In genomic region chr11:125685228-125685627, GRCh38 we compare ENCODE assay signal across 16 cellular contexts. TPM values are rescaled to one million over a fixed set of nuclear protein-coding genes. Genes with fewer than 3 reads are reported as not detected.
DNase-seq lines count a peak whose midpoint lies in the region; ATAC-seq, FAIRE-seq and TF ChIP-seq lines count a peak whose summit lies in the region.
"Had no signal": no experiment of that assay in that cellular context is flagged by ENCODE, and none has a peak within 500 bp of the region (broad histone marks: within the 10 kb centered on the region; RNA-seq: fewer than 3 reads in every experiment).

No MANE protein-coding gene starts in this region.

- TF ChIP-seq CTCF in D721Med (IDR thresholded peaks at IDR 0.05; ENCODE audit: insufficient read depth, missing control alignments) (no peak), H1 (IDR thresholded peaks at IDR 0.05; ENCODE audit: control extremely low read depth in 1 of 3, insufficient read depth in 1 of 3, low read depth in 1 of 3, low read length in 3 of 3) (no peak)

- no peak overlapping the region for H2AK5ac ChIP-seq in H1 (ENCODE audit: low read depth, low read length)

- no peak overlapping the region for H3K23ac ChIP-seq in H1 (ENCODE audit: insufficient read length)

- POLR2A ChIA-PET in H1 (lab: Charles Lee; ENCODE audit: partially characterized antibody): interaction anchor here (1.7 kb wide), 1 partner anchor 60 kb away, joined by 4 read pairs; the partner anchor contains the start of gene CHEK1

- no peak for TF ChIP-seq POLR2A in H1 (IDR thresholded peaks at IDR 0.05; ENCODE audit: control extremely low read depth in 1 of 2, low read depth in 2 of 2, low read length in 2 of 2)

- H3K18ac ChIP-seq in H1 (ENCODE audit: extremely low read depth, low read length): peak overlapping the region; percentile 52; the same call in 1 of the 2 replicates

- no peak overlapping the region for H4K8ac ChIP-seq in H1 (ENCODE audit: extremely low read depth, insufficient read depth, low read length)

- no peak overlapping the region for H2BK120ac ChIP-seq in H1 (replicated peaks; ENCODE audit: low read depth, low read length)

- H3K27ac ChIP-seq in H1 (ENCODE audit: low read depth, low read length): no peak overlapping the region
- no peak overlapping the region for H3K27ac ChIP-seq in small intestine (ENCODE audit: low read depth in 1 of 2, low read length in 1 of 2)
- H3K27ac ChIP-seq: BLaER1 treated with 17β-estradiol and CSF1 and Interleukin-3, amounts not matched to agents 10 nM and 100 nM had no signal

- TF ChIP-seq EP300 in H1 (IDR thresholded peaks at IDR 0.05; ENCODE audit: borderline replicate concordance in 1 of 2, low read depth in 2 of 2, low read length in 2 of 2): no peak

- H3K36me3 ChIP-seq in H1 (ENCODE audit: control insufficient read depth in 2 of 4, insufficient read depth in 4 of 4, low read length in 3 of 4): peaks cover 0 to 11% (median 1%) of the 10 kb centered on the region in 4 experiments; a peak in 2 of 8 replicates
- no peaks in the 10 kb centered on the region for H3K36me3 ChIP-seq in small intestine (ENCODE audit: control insufficient read depth in 2 of 2, insufficient read depth in 2 of 2, low read length in 2 of 2)
- H3K36me3 ChIP-seq: HAP-1 had no signal

- H3K4me3 ChIP-seq in H1 (ENCODE audit: extremely low read depth in 1 of 4, insufficient read depth in 2 of 4, low read depth in 3 of 4, low read length in 4 of 4) (no peak overlapping the region), small intestine (ENCODE audit: low read depth in 1 of 2, low read length in 2 of 2) (no peak overlapping the region)
- H3K4me3 ChIP-seq: BLaER1 treated with 17β-estradiol and CSF1 and Interleukin-3, amounts not matched to agents 10 nM and 100 nM; HAP-1 had no signal

- H2BK12ac ChIP-seq in H1 (ENCODE audit: low read depth, low read length): no peak overlapping the region

- no peak overlapping the region for H2AFZ ChIP-seq in H1 (ENCODE audit: low read length)

- H3K14ac ChIP-seq in H1 (ENCODE audit: insufficient read length): no peak overlapping the region

- H3K27me3 ChIP-seq in H1 (replicated peaks in 1 of 4; ENCODE audit: control insufficient read depth in 3 of 4, extremely low read depth in 1 of 4, insufficient read depth in 3 of 4, low read length in 3 of 4) (no peaks in the 10 kb centered on the region), small intestine (ENCODE audit: control insufficient read depth in 2 of 2, insufficient read depth in 2 of 2, low read length in 2 of 2) (no peaks in the 10 kb centered on the region)
- H3K27me3 ChIP-seq: BLaER1 treated with 17β-estradiol and CSF1 and Interleukin-3, amounts not matched to agents 10 nM and 100 nM had no signal

- WGBS in H1 (ENCODE audit: extremely low coverage in 1 of 2, insufficient coverage in 1 of 2, insufficient read length in 1 of 2, insufficient replicate concordance in 2 of 2, low coverage in 1 of 2, low lambda C conversion rate in 2 of 2, missing lambda C conversion rate in 1 of 2), 2 experiments: 86 to 100% methylated on average over 1 to 9 of the region's 9 CpGs
- WGBS in small intestine, 3 donors: 41 to 53% (median 50%) methylated on average over 9 of the region's 9 CpGs

- H3K79me1 ChIP-seq in H1 (ENCODE audit: low read depth, low read length): 0 out of 2 replicates have a peak, but pooled peaks cover 2% of the 10 kb centered on the region

- peak overlapping the region in 1 of 2 experiments; percentile 39; a peak in 2 of 4 replicates for H3K4me2 ChIP-seq in H1 (ENCODE audit: insufficient read depth in 1 of 2, low read depth in 2 of 2, low read length in 2 of 2)
- H3K4me2 ChIP-seq: BLaER1 treated with 17β-estradiol and CSF1 and Interleukin-3, amounts not matched to agents 10 nM and 100 nM had no signal

- no peaks in the 10 kb centered on the region for H3K23me2 ChIP-seq in H1 (ENCODE audit: low read depth, low read length)

- no peak for TF ChIP-seq RAD21 in H1 (IDR thresholded peaks at IDR 0.05 in 1 of 2, conservative IDR thresholded peaks at IDR 0.05 in 1 of 2; ENCODE audit: low read depth in 2 of 2, low read length in 2 of 2)

- no peak overlapping the region for H3K4ac ChIP-seq in H1 (replicated peaks; ENCODE audit: insufficient read length, low read depth, low read length)

- no peak overlapping the region for H4K91ac ChIP-seq in H1 (replicated peaks; ENCODE audit: insufficient read length, low read length)

- CTCF ChIA-PET in H1 (lab: Charles Lee; ENCODE audit: partially characterized antibody): interaction anchor here (0.9 to 1.3 kb wide), 2 partner anchors 16 to 65 kb away, joined by 3 to 4 read pairs; no protein-coding TSS in a partner anchor

- no peak overlapping the region for H2BK15ac ChIP-seq in H1 (ENCODE audit: low read length)

- H3K9ac ChIP-seq in H1 (replicated peaks in 1 of 4; ENCODE audit: extremely low read depth in 1 of 4, low read depth in 3 of 4, low read length in 3 of 4): no peak overlapping the region
- H3K9ac ChIP-seq: BLaER1 treated with 17β-estradiol and CSF1 and Interleukin-3, amounts not matched to agents 10 nM and 100 nM had no signal

- H3K9me3 ChIP-seq in H1 (ENCODE audit: insufficient read depth in 2 of 2, low read depth in 1 of 2, low read length in 1 of 2) (peaks cover 0 to 2% of the 10 kb centered on the region in 2 experiments; a peak in 2 of 4 replicates), small intestine (ENCODE audit: control insufficient read depth, low read depth) (no peaks in the 10 kb centered on the region)
- H3K9me3 ChIP-seq: BLaER1 treated with 17β-estradiol and CSF1 and Interleukin-3, amounts not matched to agents 10 nM and 100 nM; HAP-1 had no signal

- H3K56ac ChIP-seq in H1 (replicated peaks; ENCODE audit: insufficient read length, low read depth, low read length): no peak overlapping the region

- H3K4me1 ChIP-seq in H1 (replicated peaks in 1 of 4; ENCODE audit: control insufficient read depth in 3 of 4, insufficient read depth in 4 of 4, low read length in 3 of 4) (peaks cover 0 to 5% (median 0%) of the 10 kb centered on the region in 4 experiments; a peak in 2 of 7 replicates), small intestine (ENCODE audit: control insufficient read depth in 2 of 2, insufficient read depth in 1 of 2, low read depth in 1 of 2, low read length in 1 of 2) (no peaks in the 10 kb centered on the region)
- H3K4me1 ChIP-seq: HAP-1 had no signal

- H4K20me1 ChIP-seq in H1 (replicated peaks in 1 of 2; ENCODE audit: control insufficient read depth in 1 of 2, insufficient read depth in 2 of 2, low read length in 2 of 2): no peaks in the 10 kb centered on the region
- H4K20me1 ChIP-seq: BLaER1 treated with 17β-estradiol and CSF1 and Interleukin-3, amounts not matched to agents 10 nM and 100 nM had no signal

- ATAC-seq in GM21576 (IDR thresholded peaks at IDR 0.05; ENCODE audit: unreplicated experiment): no peak
- ATAC-seq: CD8-positive, alpha-beta T cell had no signal

- no peak overlapping the region for H4K5ac ChIP-seq in H1 (ENCODE audit: insufficient read length, low read depth, low read length)

- H2BK20ac ChIP-seq in H1 (ENCODE audit: low read length): no peak overlapping the region

- FAIRE-seq in D721Med (lab: Jason Lieb, UNC): peak; percentile 25
- FAIRE-seq in H1 (lab: Jason Lieb, UNC): no peak
- FAIRE-seq in small intestine (lab: Jason Lieb, UNC): no peak

- no peaks in the 10 kb centered on the region for H3K79me2 ChIP-seq in H1 (ENCODE audit: control insufficient read depth in 1 of 2, insufficient read depth in 2 of 2, low read length in 2 of 2)

- H2BK5ac ChIP-seq in H1 (ENCODE audit: low read depth, low read length): no peak overlapping the region

- DNase-seq in D721Med (ENCODE audit: insufficient read length, low spot score) (no peak), H1 (ENCODE audit: low read depth in 1 of 2, low spot score in 2 of 2) (no peak), iPS DF 19.7 (ENCODE audit: low read depth, low spot score) (peak; percentile 17), small intestine (peak; percentile 34), GF-D8 (lab: John Stamatoyannopoulos, UW) (no peak), NCI-H1930 (lab: John Stamatoyannopoulos, UW) (no peak)
- DNase-seq: 8988T; CD8-positive, alpha-beta T cell; GDM1 had no signal

TF ChIP-seq in H1, 55 proteins besides CTCF, POLR2A, EP300 and RAD21:
- TF ChIP-seq CTBP2 (IDR thresholded peaks at IDR 0.05; ENCODE audit: borderline replicate concordance, insufficient read depth, insufficient read length, low read length) (no peak), KDM5A (IDR thresholded peaks at IDR 0.05; ENCODE audit: low read length) (no peak), JUN (IDR thresholded peaks at IDR 0.05; ENCODE audit: low read depth, low read length) (no peak), BACH1 (IDR thresholded peaks at IDR 0.05; ENCODE audit: low read length) (no peak), JUND (IDR thresholded peaks at IDR 0.05; ENCODE audit: low read length) (no peak), YY1 (IDR thresholded peaks at IDR 0.05; ENCODE audit: low read depth, low read length) (no peak), HDAC2 (IDR thresholded peaks at IDR 0.05; ENCODE audit: borderline replicate concordance in 1 of 2, low read depth in 2 of 2, low read length in 2 of 2) (no peak), SIN3A (conservative IDR thresholded peaks at IDR 0.05 in 1 of 2, IDR thresholded peaks at IDR 0.05 in 1 of 2; ENCODE audit: low read depth in 1 of 2, low read length in 2 of 2) (no peak), BCL11A (IDR thresholded peaks at IDR 0.05; ENCODE audit: low read depth in 2 of 2, low read length in 2 of 2) (no peak), EZH2 (IDR thresholded peaks at IDR 0.05; ENCODE audit: low read depth, low read length, severe bottlenecking) (no peak), TBP (IDR thresholded peaks at IDR 0.05; ENCODE audit: low read depth, low read length) (no peak), CBX8 (IDR thresholded peaks at IDR 0.05; ENCODE audit: borderline replicate concordance, low read depth, low read length) (no peak), POLR2AphosphoS5 (IDR thresholded peaks at IDR 0.05; ENCODE audit: low read depth, low read length) (no peak), CREB1 (IDR thresholded peaks at IDR 0.05) (no peak), FOSL1 (IDR thresholded peaks at IDR 0.05; ENCODE audit: insufficient read depth, low read depth, low read length) (no peak)

RNA-seq across cellular contexts. Expression of gene ACRV1, which starts 4.6 kb away (rescaled TPM):
- not detected in 2 replicates for total RNA-seq in H1 (2021; fragmentation: NEBNext Ultra II Directional; extraction: Animal tissue kit (Norgen Biotek cat#: 25700))
- 0.06 TPM in 1 of 2 replicates, not detected in the other for polyA plus RNA-seq in H1 (2011; rRNA removed)
- polyA plus RNA-seq in H1 (2011; cell fraction: cytosol; rRNA removed): not detected
- 0.19 TPM for polyA plus RNA-seq in H1 (2011; cell fraction: nucleus; rRNA removed)
- 0.23 to 0.40 TPM (median 0.33 TPM) in 4 replicates for polyA plus RNA-seq in H1 (2012, experiment 1 of 2)
- not detected for polyA plus RNA-seq in H1 (2012, experiment 2 of 2)
- polyA plus RNA-seq in H1 (2013, experiment 1 of 2): not detected
- polyA plus RNA-seq in H1 (2013, experiment 2 of 2): 0.06 TPM
- polyA minus RNA-seq in H1 (2011; rRNA and poly(A)+ RNA removed): 0.06 TPM in 1 of 2 replicates, not detected in the other
- not detected for polyA minus RNA-seq in H1 (2011; cell fraction: cytosol; rRNA and poly(A)+ RNA removed)
- not detected for polyA minus RNA-seq in H1 (2011; cell fraction: nucleus; rRNA and poly(A)+ RNA removed)
- under 1 TPM in 1 of 3 donors, not detected in 2; 0.07 TPM for polyA plus RNA-seq in small intestine
- total RNA-seq: A673; CD8-positive, alpha-beta T cell; H4; HT-29 had no signal
- polyA plus RNA-seq: AG04450 had no signal

Comparison
In these comparisons a context has a peak if more than half of its experiments do, and no peak if none do; other contexts are left out.
1. DNase-seq: peak in iPS DF 19.7 (single experiment) and small intestine (single experiment); none in D721Med (single experiment), H1 (0 of 2), GF-D8 (single experiment) and NCI-H1930 (0 of 2).